34 cellular contexts compared by ENCODE assay signal in genomic region chr3:60186359-60186758, GRCh38.
"Had no signal": no experiment of that assay in that cellular context is flagged by ENCODE, and none has a peak within 500 bp of the region (broad histone marks: within the 10 kb centered on the region; RNA-seq: fewer than 3 reads in every experiment).

No MANE protein-coding gene starts in this region.

- H3K9me3 ChIP-seq: adrenal gland, body of pancreas, breast epithelium, Peyer's patch, SJSA1 had no signal

- H3K27me3 ChIP-seq: adrenal gland, body of pancreas, breast epithelium, Peyer's patch, SJSA1 had no signal

- H3K4me3 ChIP-seq: adrenal gland, body of pancreas, breast epithelium, Peyer's patch, SJSA1 had no signal

- H3K4me1 ChIP-seq: adrenal gland, body of pancreas, breast epithelium, Peyer's patch, SJSA1 had no signal

- ATAC-seq: activated naive CD4-positive, alpha-beta T cell treated with anti-CD3 and anti-CD28 coated beads, Interleukin-2, amount 50 U/mL, for 72 hours; body of pancreas; PC-3; SK-N-SH treated with all-trans-retinoic acid at 6 μM for 48 hours; T-cell had no signal

- H3K9me3 Mint-ChIP-seq: activated B cell treated with CpG ODN at 0.5 μM for 24 hours; activated naive CD4-positive, alpha-beta T cell treated with anti-CD3 and anti-CD28 coated beads for 36 hours; activated naive CD4-positive, alpha-beta T cell treated with anti-CD3 and anti-CD28 coated beads, Interleukin-2, amount 50 U/mL, for 72 hours; T-cell had no signal

- H3K36me3 ChIP-seq: adrenal gland, breast epithelium, Peyer's patch, SJSA1 had no signal

- H3K36me3 Mint-ChIP-seq: IgD-negative memory B cell had no signal

- H3K27ac ChIP-seq: adrenal gland, body of pancreas, breast epithelium, Peyer's patch, SJSA1, VCaP had no signal

- H3K4me1 Mint-ChIP-seq: activated B cell treated with CpG ODN at 0.5 μM for 24 hours, IgD-negative memory B cell had no signal

- DNase-seq: activated B cell treated with CpG ODN at 0.5 μM for 24 hours; activated CD4-positive, alpha-beta T cell treated with anti-CD3 and anti-CD28 coated beads for 48 hours; activated CD4-positive, alpha-beta T cell treated with anti-CD3 and anti-CD28 coated beads, Interleukin-2, amount 50 U/mL, for 4 hours; activated CD4-positive, CD25-positive, alpha-beta regulatory T cell treated with anti-CD3 and anti-CD28 coated beads, Interleukin-2, amount 50 U/mL, for 72 hours; activated CD8-positive, alpha-beta memory T cell treated with anti-CD3 and anti-CD28 coated beads, Interleukin-2, amount 50 U/mL, for 4 hours; activated gamma-delta T cell treated with Interleukin-2 at 50 U/mL for 16 hours; activated naive CD4-positive, alpha-beta T cell treated with anti-CD3 and anti-CD28 coated beads for 36 hours; activated T-cell treated with anti-CD3 and anti-CD28 coated beads for 4 hours; activated T-cell treated with anti-CD3 and anti-CD28 coated beads, Interleukin-2, amount 50 U/mL, for 48 hours; adrenal gland; body of pancreas; Karpas-422; KBM-7; NCI-H1105; NCI-H1417 treated with DMSO at 0.1 percent for 48 hours; NCI-H187 treated with DMSO at 0.1 percent for 48 hours; NCI-H2081; NCI-H226; NCI-H446 treated with DMSO at 0.1 percent for 48 hours; NCI-H524; NCI-H69; NK-92 treated with Interleukin-12 subunit alpha and Interleukin-12 subunit beta, amount 100 ng/mL, for 24 hours; PC-3; Peyer's patch; RPMI8226; SHP77 treated with DMSO at 0.1 percent for 48 hours; T-cell; T-helper 9 cell had no signal

- H3K4me3 Mint-ChIP-seq: activated B cell treated with CpG ODN at 0.5 μM for 24 hours; activated naive CD4-positive, alpha-beta T cell treated with anti-CD3 and anti-CD28 coated beads for 36 hours; IgD-negative memory B cell; T-cell had no signal

- H3K27ac Mint-ChIP-seq: activated B cell treated with CpG ODN at 0.5 μM for 24 hours; activated naive CD4-positive, alpha-beta T cell treated with anti-CD3 and anti-CD28 coated beads for 36 hours; activated naive CD4-positive, alpha-beta T cell treated with anti-CD3 and anti-CD28 coated beads, Interleukin-2, amount 50 U/mL, for 72 hours; IgD-negative memory B cell; T-cell had no signal
